ENCODE assay signal across 9 cellular contexts in genomic region chr11:33942954-33943353, GRCh38. TPM values are rescaled to one million over a fixed set of nuclear protein-coding genes. Genes with fewer than 3 reads are reported as not detected.
DNase-seq lines count a peak whose midpoint lies in the region; ATAC-seq, FAIRE-seq and TF ChIP-seq lines count a peak whose summit lies in the region.
"Had no signal": no experiment of that assay in that cellular context is flagged by ENCODE, and none has a peak within 500 bp of the region (broad histone marks: within the 10 kb centered on the region; RNA-seq: fewer than 3 reads in every experiment).

No MANE protein-coding gene starts in this region.

- no peak overlapping the region for H3K27ac ChIP-seq in psoas muscle
- H3K27ac ChIP-seq: VCaP had no signal

- WGBS in psoas muscle, 3 donors: 15 to 25% (median 21%) methylated on average over 4 of the region's 4 CpGs

- peak; percentile 67 for ATAC-seq in GM18502 (IDR thresholded peaks at IDR 0.05; ENCODE audit: poor library complexity, unreplicated experiment)
- peak; percentile 63 for ATAC-seq in HG02884 (IDR thresholded peaks at IDR 0.05; ENCODE audit: unreplicated experiment)
- ATAC-seq in psoas muscle: peak in 2 of 4 donors; percentile 45 to 49
- no peak for ATAC-seq in activated T-cell treated with anti-CD3 and anti-CD28 coated beads, Interleukin-2, amount 50 U/mL, for 72 hours (replicated peaks in 1 of 2)
- no peak for ATAC-seq in HG03457 (IDR thresholded peaks at IDR 0.05; ENCODE audit: unreplicated experiment)

- H3K9me3 Mint-ChIP-seq in activated T-cell treated with anti-CD3 and anti-CD28 coated beads, Interleukin-2, amount 50 U/mL, for 72 hours: no peaks in the 10 kb centered on the region

- DNase-seq in bronchial epithelial cell (ENCODE audit: low read depth) (peak; percentile 35), psoas muscle (peak; percentile 57 to 60), T-helper 9 cell (no peak)
- DNase-seq in activated T-cell treated with anti-CD3 and anti-CD28 coated beads, Interleukin-2, amount 50 U/mL, for 72 hours: no peak
- DNase-seq in stimulated activated naive CD4-positive, alpha-beta T cell treated with Interleukin-2 at 50 U/mL for 16 hours (lab: John Stamatoyannopoulos, UW): no peak

- no peaks in the 10 kb centered on the region for H3K36me3 Mint-ChIP-seq in activated T-cell treated with anti-CD3 and anti-CD28 coated beads, Interleukin-2, amount 50 U/mL, for 72 hours (ENCODE audit: insufficient read depth in 2 of 2)

- H3K4me3 ChIP-seq in bronchial epithelial cell (ENCODE audit: low read depth, low read length) (no peak overlapping the region), psoas muscle (no peak overlapping the region)

- H3K4me1 Mint-ChIP-seq in activated T-cell treated with anti-CD3 and anti-CD28 coated beads, Interleukin-2, amount 50 U/mL, for 72 hours (ENCODE audit: low read depth): no peaks in the 10 kb centered on the region

- H3K27ac Mint-ChIP-seq in activated T-cell treated with anti-CD3 and anti-CD28 coated beads, Interleukin-2, amount 50 U/mL, for 72 hours: no peak overlapping the region

- H3K27me3 ChIP-seq in bronchial epithelial cell (ENCODE audit: control insufficient read depth, insufficient read depth, low read length) (no peaks in the 10 kb centered on the region), psoas muscle (ENCODE audit: insufficient read depth in 3 of 3, low read length in 2 of 3) (no peaks in the 10 kb centered on the region)

- H3K9me3 ChIP-seq in psoas muscle: no peaks in the 10 kb centered on the region

- H3K27me3 Mint-ChIP-seq in activated T-cell treated with anti-CD3 and anti-CD28 coated beads, Interleukin-2, amount 50 U/mL, for 72 hours (ENCODE audit: low read depth): peaks cover 3% of the 10 kb centered on the region

- H3K4me3 Mint-ChIP-seq in activated T-cell treated with anti-CD3 and anti-CD28 coated beads, Interleukin-2, amount 50 U/mL, for 72 hours: no peak overlapping the region

- no peaks in the 10 kb centered on the region for H3K4me1 ChIP-seq in psoas muscle

- intact Hi-C loops in psoas muscle (cut with DNase I): no loop called here

- no peaks in the 10 kb centered on the region for H3K36me3 ChIP-seq in bronchial epithelial cell (ENCODE audit: control insufficient read depth, insufficient read depth, low read length)
- H3K36me3 ChIP-seq in psoas muscle (ENCODE audit: insufficient read depth in 1 of 2, low read depth in 1 of 2): no peaks in the 10 kb centered on the region

- FAIRE-seq in bronchial epithelial cell (lab: Jason Lieb, UNC): no peak

- TF ChIP-seq CTCF in bronchial epithelial cell (IDR thresholded peaks at IDR 0.05; ENCODE audit: insufficient read depth, low read length, severe bottlenecking) (no peak), psoas muscle (IDR thresholded peaks at IDR 0.05) (no peak)

RNA-seq across cellular contexts. Expression of gene LMO2, which starts 51.1 kb away (rescaled TPM):
- 0.77 and 1.1 TPM in 2 replicates for total RNA-seq in bronchial epithelial cell
- 10 to 100 TPM; 11.1 to 47.1 (median 14.6) TPM for total RNA-seq in psoas muscle
- polyA plus RNA-seq in psoas muscle: 10 to 100 TPM in 1 of 3 donors, 1 to 10 TPM in 2; 8.0 to 12.3 (median 9.5) TPM
- not detected for total RNA-seq in activated T-cell treated with anti-CD3 and anti-CD28 coated beads, Interleukin-2, amount 50 U/mL, for 72 hours

Comparison
In these comparisons a context has a peak if more than half of its experiments do, and no peak if none do; other contexts are left out.
1. ATAC-seq: peak in GM18502 (single experiment) and HG02884 (single experiment); none in activated T-cell treated with anti-CD3 and anti-CD28 coated beads, Interleukin-2, amount 50 U/mL, for 72 hours (0 of 2) and HG03457 (single experiment).
2. DNase-seq: peak in bronchial epithelial cell (single experiment) and psoas muscle (2 of 2); none in T-helper 9 cell (single experiment), activated T-cell treated with anti-CD3 and anti-CD28 coated beads, Interleukin-2, amount 50 U/mL, for 72 hours (0 of 2) and stimulated activated naive CD4-positive, alpha-beta T cell treated with Interleukin-2 at 50 U/mL for 16 hours (single experiment).